In genomic region chr18:63951302-63951705, GRCh38 we compare ENCODE assay signal across 9 cellular contexts. TPM values are rescaled to one million over a fixed set of nuclear protein-coding genes. Genes with fewer than 3 reads are reported as not detected.
A peak's percentile ranks its signal among the peaks of the same experiment; 100 is the strongest.
DNase-seq lines count a peak whose midpoint lies in the region; ATAC-seq and TF ChIP-seq lines count a peak whose summit lies in the region.
"Had no signal": no experiment of that assay in that cellular context is flagged by ENCODE, and none has a peak within 500 bp of the region (broad histone marks: within the 10 kb centered on the region; RNA-seq: fewer than 3 reads in every experiment).

No MANE protein-coding gene starts in this region.

- H3K79me2 ChIP-seq in fibroblast of lung (ENCODE audit: control insufficient read depth, insufficient read depth, low read length) = no peaks in the 10 kb centered on the region

- H3K4me1 ChIP-seq in fibroblast of lung (ENCODE audit: control insufficient read depth, extremely low read depth, insufficient read depth, low read length) (no peaks in the 10 kb centered on the region), thyroid gland (peaks cover 0 to 10% of the 10 kb centered on the region in 2 donors), BE2C (no peaks in the 10 kb centered on the region)

- no peaks in the 10 kb centered on the region for H4K20me1 ChIP-seq in fibroblast of lung (ENCODE audit: control insufficient read depth, extremely low read depth, insufficient read depth, low read length)

- H3K4me2 ChIP-seq in fibroblast of lung (ENCODE audit: extremely low read depth, insufficient read depth, low read length) = no peak overlapping the region

- TF ChIP-seq CTCF in GM13977 (IDR thresholded peaks at IDR 0.05; ENCODE audit: extremely low read depth, insufficient read depth, missing control alignments) (peak; percentile 35), fibroblast of lung (conservative IDR thresholded peaks at IDR 0.05 in 1 of 2, IDR thresholded peaks at IDR 0.05 in 1 of 2; ENCODE audit: low read depth in 1 of 2, low read length in 2 of 2) (peak; percentile 15 to 42), thyroid gland (IDR thresholded peaks at IDR 0.05) (no peak), BE2C (IDR thresholded peaks at IDR 0.05; ENCODE audit: low read depth, low read length) (no peak)

- no peak for TF ChIP-seq POLR2A in thyroid gland (IDR thresholded peaks at IDR 0.05)

- no peak overlapping the region for H3K9ac ChIP-seq in fibroblast of lung (ENCODE audit: insufficient read depth, low read length)

- H3K27ac ChIP-seq in fibroblast of lung (ENCODE audit: insufficient read depth, low read length) (no peak overlapping the region), thyroid gland (no peak overlapping the region)

- H3K4me3 ChIP-seq in fibroblast of lung (replicated peaks in 1 of 4; ENCODE audit: control extremely low read depth in 1 of 4, insufficient read depth in 1 of 4, low read depth in 3 of 4, low read length in 4 of 4) (no peak overlapping the region), thyroid gland (replicated peaks in 1 of 3) (no peak overlapping the region), BE2C (ENCODE audit: low read depth, low read length) (no peak overlapping the region)

- DNase-seq in GM13977 (ENCODE audit: low spot score) (peak; percentile 49), fibroblast of lung (ENCODE audit: low read depth in 2 of 2) (peak in 1 of 2 donors; percentile 35), thyroid gland (no peak), BE2C (no peak), NCI-H510A (lab: John Stamatoyannopoulos, UW) (no peak), hippocampal formation (lab: John Stamatoyannopoulos, UW) (no peak)

- ATAC-seq in GM21423 (IDR thresholded peaks at IDR 0.05; ENCODE audit: unreplicated experiment) (peak; percentile 51), HG03558 (IDR thresholded peaks at IDR 0.05; ENCODE audit: extremely low read depth, unreplicated experiment) (peak; percentile 59)

- H3K36me3 ChIP-seq in fibroblast of lung (ENCODE audit: control insufficient read depth, insufficient read depth, low read length) (no peaks in the 10 kb centered on the region), thyroid gland (no peaks in the 10 kb centered on the region), BE2C (no peaks in the 10 kb centered on the region)

- H3K27me3 ChIP-seq in fibroblast of lung (ENCODE audit: control insufficient read depth, insufficient read depth, low read length) (no peaks in the 10 kb centered on the region), thyroid gland (no peaks in the 10 kb centered on the region), BE2C (no peaks in the 10 kb centered on the region)

- no peak overlapping the region for H2AFZ ChIP-seq in fibroblast of lung (ENCODE audit: low read length)

- intact Hi-C loops in thyroid gland (cut with DNase I) = no loop called here

- WGBS in thyroid gland, 2 donors = 88 to 89% methylated on average over 4 of the region's 4 CpGs

- H3K9me3 ChIP-seq in fibroblast of lung (ENCODE audit: control insufficient read depth, insufficient read depth, low read depth, low read length) = no peaks in the 10 kb centered on the region
- no peaks in the 10 kb centered on the region for H3K9me3 ChIP-seq in thyroid gland
- no peaks in the 10 kb centered on the region for H3K9me3 ChIP-seq in BE2C

- in situ Hi-C loops in GM13977 (cut with MboI; ENCODE audit: low pct_unique_long_range_greater_than_20kb, low sequenced_read_pairs, unreplicated experiment) = no loop called here

RNA-seq across cellular contexts. Expression of gene HMSD, which starts 2.2 kb away (rescaled TPM):
- total RNA-seq in fibroblast of lung (0.83 TPM in 1 of 2 replicates, not detected in the other), thyroid gland (under 1 TPM in 1 of 4 donors, not detected in 3; 0.34 TPM)
- polyA plus RNA-seq in fibroblast of lung = 0.56 and 4.3 TPM in 2 replicates
- 6.5 and 17.6 TPM in 2 replicates for polyA plus RNA-seq in fibroblast of lung (2012)
- 0.22 TPM in 1 of 2 replicates, not detected in the other for polyA minus RNA-seq in fibroblast of lung (ENCODE audit: low replicate concordance)
- not detected for polyA plus RNA-seq in BE2C (2012; ENCODE audit: insufficient read depth, insufficient read length, low read depth)

RNA-seq across cellular contexts. Expression of gene SERPINB8, which starts 18.6 kb away (rescaled TPM):
- total RNA-seq in fibroblast of lung (8.7 and 9.7 TPM in 2 replicates), thyroid gland (1 to 10 TPM; 2.8 to 8.8 (median 5.3) TPM)
- 21.0 and 24.8 TPM in 2 replicates for polyA plus RNA-seq in fibroblast of lung
- polyA plus RNA-seq in fibroblast of lung (2012) = 18.9 and 20.8 TPM in 2 replicates
- polyA minus RNA-seq in fibroblast of lung (ENCODE audit: low replicate concordance) = 7.9 and 14.4 TPM in 2 replicates
- 1.1 TPM for polyA plus RNA-seq in BE2C (2012; ENCODE audit: insufficient read depth, insufficient read length, low read depth)

RNA-seq across cellular contexts. Expression of gene SERPINB10, which starts 43.5 kb away (rescaled TPM):
- total RNA-seq in fibroblast of lung (not detected in 2 replicates), thyroid gland (not detected)
- 0.05 and 0.08 TPM in 2 replicates for polyA plus RNA-seq in fibroblast of lung
- not detected in 2 replicates for polyA plus RNA-seq in fibroblast of lung (2012)
- not detected in 2 replicates for polyA minus RNA-seq in fibroblast of lung (ENCODE audit: low replicate concordance)
- polyA plus RNA-seq in BE2C (2012; ENCODE audit: insufficient read depth, insufficient read length, low read depth) = not detected
- total RNA-seq: NCI-H460 had no signal

Comparison
In these comparisons a context has a peak if more than half of its experiments do, and no peak if none do; other contexts are left out.
1. CTCF ChIP-seq: peak in GM13977 (single experiment) and fibroblast of lung (2 of 2); none in thyroid gland (0 of 6) and BE2C (single experiment).